Comparison of ENCODE assay signal across 12 cellular contexts in genomic region chr6:139249387-139249786, GRCh38.
DNase-seq lines count a peak whose midpoint lies in the region; ATAC-seq lines count a peak whose summit lies in the region.
"Had no signal": no experiment of that assay in that cellular context is flagged by ENCODE, and none has a peak within 500 bp of the region (broad histone marks: within the 10 kb centered on the region; RNA-seq: fewer than 3 reads in every experiment).

No MANE protein-coding gene starts in this region.

- no peak overlapping the region for H3K4me3 Mint-ChIP-seq in activated naive CD4-positive, alpha-beta T cell treated with anti-CD3 and anti-CD28 coated beads, Interleukin-2, amount 10 ng/mL, durations not matched to agents 7 days and 5 days

- H3K9me3 Mint-ChIP-seq in activated naive CD4-positive, alpha-beta T cell treated with anti-CD3 and anti-CD28 coated beads, Interleukin-2, amount 10 ng/mL, durations not matched to agents 7 days and 5 days: peaks cover 3% of the 10 kb centered on the region

- CTCF ChIA-PET in activated naive CD4-positive, alpha-beta T cell treated with anti-CD3 and anti-CD28 coated beads, Interleukin-2, amount 10 ng/mL, durations not matched to agents 7 days and 5 days (lab: Charles Lee): interaction anchor here (0.6 to 2.3 kb wide), 8 partner anchors 10 to 121 kb away, joined by 3 to 23 read pairs (median 8); partner anchors contain the start of gene TXLNB

- ATAC-seq in GM18502 (IDR thresholded peaks at IDR 0.05; ENCODE audit: poor library complexity, unreplicated experiment): peak; percentile 46
- ATAC-seq in HG03135 (IDR thresholded peaks at IDR 0.05; ENCODE audit: unreplicated experiment): no peak
- no peak for ATAC-seq in HG03175 (IDR thresholded peaks at IDR 0.05; ENCODE audit: unreplicated experiment)
- ATAC-seq in GM19463 (IDR thresholded peaks at IDR 0.05; ENCODE audit: unreplicated experiment): no peak
- ATAC-seq: gastroesophageal sphincter, pancreas had no signal

- H3K36me3 Mint-ChIP-seq in activated naive CD4-positive, alpha-beta T cell treated with anti-CD3 and anti-CD28 coated beads, Interleukin-2, amount 10 ng/mL, durations not matched to agents 7 days and 5 days: peaks cover 7% of the 10 kb centered on the region

- H3K27me3 Mint-ChIP-seq in activated naive CD4-positive, alpha-beta T cell treated with anti-CD3 and anti-CD28 coated beads, Interleukin-2, amount 10 ng/mL, durations not matched to agents 7 days and 5 days: no peaks in the 10 kb centered on the region

- peak overlapping the region; percentile 96 for H3K27ac Mint-ChIP-seq in activated naive CD4-positive, alpha-beta T cell treated with anti-CD3 and anti-CD28 coated beads, Interleukin-2, amount 10 ng/mL, durations not matched to agents 7 days and 5 days

- peaks cover 58% of the 10 kb centered on the region for H3K4me1 Mint-ChIP-seq in activated naive CD4-positive, alpha-beta T cell treated with anti-CD3 and anti-CD28 coated beads, Interleukin-2, amount 10 ng/mL, durations not matched to agents 7 days and 5 days

- DNase-seq in NCI-H226 (peak; percentile 86), NCI-H2196 treated with DMSO at 0.1 percent for 48 hours (lab: John Stamatoyannopoulos, UW; ENCODE audit: unreplicated experiment) (no peak)
- DNase-seq in activated naive CD4-positive, alpha-beta T cell treated with anti-CD3 and anti-CD28 coated beads, Interleukin-2, amount 10 ng/mL, durations not matched to agents 7 days and 5 days: no peak
- peak; percentile 62 for DNase-seq in stimulated activated CD4-positive, alpha-beta T cell treated with anti-CD3 and anti-CD28 coated beads, Interleukin-15, amount 100 ng/mL, for 24 hours
- DNase-seq: activated gamma-delta T cell treated with Interleukin-2 at 50 U/mL for 16 hours, dermis blood vessel endothelial cell, pancreas had no signal

Comparison
In these comparisons a context has a peak if more than half of its experiments do, and no peak if none do; other contexts are left out.
1. DNase-seq: peak in NCI-H226 (single experiment) and stimulated activated CD4-positive, alpha-beta T cell treated with anti-CD3 and anti-CD28 coated beads, Interleukin-15, amount 100 ng/mL, for 24 hours (single experiment); none in activated naive CD4-positive, alpha-beta T cell treated with anti-CD3 and anti-CD28 coated beads, Interleukin-2, amount 10 ng/mL, durations not matched to agents 7 days and 5 days (single experiment) and NCI-H2196 treated with DMSO at 0.1 percent for 48 hours (single experiment).